In the genomic region with DNA sequence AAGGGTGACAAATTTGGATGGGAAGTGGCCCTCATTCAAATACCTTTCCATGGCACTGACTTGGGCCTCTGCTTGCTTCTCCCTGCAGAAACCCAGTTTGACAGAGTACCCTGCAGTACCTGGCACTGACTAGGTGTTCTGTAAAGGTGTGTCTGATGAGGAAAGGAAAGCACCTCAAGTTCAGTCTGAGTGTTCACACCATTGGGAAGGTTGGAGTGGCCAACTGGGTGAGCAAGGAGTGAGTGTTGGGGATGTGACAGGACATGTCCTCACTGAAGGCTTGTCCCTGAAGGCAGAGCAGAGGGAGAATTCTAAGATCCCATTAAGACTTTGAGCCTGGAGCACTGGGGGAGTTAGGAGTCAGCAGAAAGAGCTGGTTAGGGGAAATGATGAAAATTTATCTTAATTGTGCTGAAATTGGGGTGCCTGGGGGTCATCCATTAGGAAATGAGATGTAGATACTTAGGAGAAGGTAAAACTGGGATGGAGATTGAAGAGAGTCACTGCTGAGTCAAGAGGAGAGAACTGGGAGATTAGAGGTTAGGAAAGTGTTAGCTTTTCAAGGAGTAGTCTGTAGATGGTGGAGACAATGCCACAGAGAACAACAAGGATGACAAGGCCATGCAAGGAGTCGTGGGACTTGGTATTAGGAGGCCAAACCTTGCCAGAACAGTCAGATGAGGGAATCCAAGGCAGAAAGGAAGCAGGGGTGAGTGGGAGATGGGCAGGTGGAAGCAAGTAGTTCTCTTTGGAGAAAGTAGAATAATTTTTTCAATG, we compare ENCODE assay signal across 13 cellular contexts. TPM values are rescaled to one million over a fixed set of nuclear protein-coding genes. Genes with fewer than 3 reads are reported as not detected.
DNase-seq lines count a peak whose midpoint lies in the region; ATAC-seq and TF ChIP-seq lines count a peak whose summit lies in the region.
"Had no signal": no experiment of that assay in that cellular context is flagged by ENCODE, and none has a peak within 500 bp of the region (broad histone marks: within the 10 kb centered on the region; RNA-seq: fewer than 3 reads in every experiment).

No MANE protein-coding gene starts in this region.

- intact Hi-C loops in PC-9 (cut with micrococcal nuclease; ENCODE audit: unreplicated experiment): no loop called here

- POLR2A ChIA-PET in PC-9 (lab: Charles Lee; ENCODE audit: unreplicated experiment): interaction anchor here (0.7 kb wide), 3 partner anchors 60 to 86 kb away, joined by 3 to 16 read pairs (median 12); no protein-coding TSS in a partner anchor

- no peak overlapping the region for H3K4me3 Mint-ChIP-seq in activated CD8-positive, alpha-beta memory T cell treated with anti-CD3 and anti-CD28 coated beads, Interleukin-2, amount 10 ng/mL, durations not matched to agents 7 days and 5 days
- peak overlapping the region; percentile 26 for H3K4me3 Mint-ChIP-seq in stimulated activated memory B cell treated with anti-CD40 and anti-IgM and Interleukin-4, amounts not matched to agents 10 μg/mL and 1 μg/mL and 100 μg/mL, for 72 hours

- ATAC-seq in activated CD8-positive, alpha-beta memory T cell treated with anti-CD3 and anti-CD28 coated beads, Interleukin-2, amount 10 ng/mL, durations not matched to agents 7 days and 5 days: no peak
- no peak for ATAC-seq in stimulated activated memory B cell treated with anti-CD40 and anti-IgM and Interleukin-4, amounts not matched to agents 10 μg/mL and 1 μg/mL and 100 μg/mL, for 72 hours
- ATAC-seq: pancreas had no signal

- peak overlapping the region; percentile 80 for H3K27ac ChIP-seq in PC-9

- CTCF ChIA-PET in activated CD8-positive, alpha-beta memory T cell treated with anti-CD3 and anti-CD28 coated beads, Interleukin-2, amount 10 ng/mL, durations not matched to agents 7 days and 5 days (lab: Charles Lee): interaction anchor here (1.1 to 1.6 kb wide), 2 partner anchors 12 to 14 kb away, joined by 3 to 4 read pairs; no protein-coding TSS in a partner anchor
- CTCF ChIA-PET in PC-9 (lab: Charles Lee): no interaction called here

- BruUV-seq in PC-9 (replicated peaks; lab: Mats Ljungman, UMichigan): no TSS peak

- TF ChIP-seq CTCF in PC-9 (conservative IDR thresholded peaks at IDR 0.05): no peak
- no peak for TF ChIP-seq CTCF in epithelial cell of esophagus (IDR thresholded peaks at IDR 0.05; ENCODE audit: insufficient read depth, low read depth, low read length, missing control alignments)

- no peaks in the 10 kb centered on the region for H3K9me3 ChIP-seq in PC-9 (ENCODE audit: insufficient read depth, low read depth)
- H3K9me3 ChIP-seq: pancreas had no signal

- H3K27me3 Mint-ChIP-seq in activated CD8-positive, alpha-beta memory T cell treated with anti-CD3 and anti-CD28 coated beads, Interleukin-2, amount 10 ng/mL, durations not matched to agents 7 days and 5 days: no peaks in the 10 kb centered on the region
- H3K27me3 Mint-ChIP-seq in stimulated activated memory B cell treated with anti-CD40 and anti-IgM and Interleukin-4, amounts not matched to agents 10 μg/mL and 1 μg/mL and 100 μg/mL, for 72 hours: no peaks in the 10 kb centered on the region

- no peak overlapping the region for H2AFZ ChIP-seq in PC-9

- no peaks in the 10 kb centered on the region for H3K9me2 ChIP-seq in PC-9 (ENCODE audit: insufficient read depth)

- H3K4me3 ChIP-seq in PC-9: no peak overlapping the region
- H3K4me3 ChIP-seq in epithelial cell of esophagus (ENCODE audit: low read length): no peak overlapping the region
- H3K4me3 ChIP-seq: pancreas had no signal

- H3K4me1 ChIP-seq in PC-9 (replicated peaks; ENCODE audit: insufficient read depth): peaks cover 72% of the 10 kb centered on the region

- peaks cover 68% of the 10 kb centered on the region for H3K4me1 Mint-ChIP-seq in activated CD8-positive, alpha-beta memory T cell treated with anti-CD3 and anti-CD28 coated beads, Interleukin-2, amount 10 ng/mL, durations not matched to agents 7 days and 5 days
- H3K4me1 Mint-ChIP-seq in stimulated activated memory B cell treated with anti-CD40 and anti-IgM and Interleukin-4, amounts not matched to agents 10 μg/mL and 1 μg/mL and 100 μg/mL, for 72 hours: peaks cover 69% of the 10 kb centered on the region

- peaks cover 100% of the 10 kb centered on the region for H3K79me2 ChIP-seq in PC-9 (ENCODE audit: low read depth)

- peak overlapping the region; percentile 9; the same call in 1 of the 2 replicates for H3K4me2 ChIP-seq in PC-9

- H3K36me3 Mint-ChIP-seq in activated CD8-positive, alpha-beta memory T cell treated with anti-CD3 and anti-CD28 coated beads, Interleukin-2, amount 10 ng/mL, durations not matched to agents 7 days and 5 days: peaks cover 55% of the 10 kb centered on the region
- H3K36me3 Mint-ChIP-seq in stimulated activated memory B cell treated with anti-CD40 and anti-IgM and Interleukin-4, amounts not matched to agents 10 μg/mL and 1 μg/mL and 100 μg/mL, for 72 hours: peaks cover 58% of the 10 kb centered on the region

- no peak for DNase-seq in activated CD8-positive, alpha-beta memory T cell treated with anti-CD3 and anti-CD28 coated beads, Interleukin-2, amount 10 ng/mL, durations not matched to agents 7 days and 5 days
- DNase-seq in activated CD8-positive, alpha-beta memory T cell treated with anti-CD3 and anti-CD28 coated beads, Interleukin-2, amount 50 U/mL, for 48 hours: no peak
- DNase-seq in PC-9 (no peak), epithelial cell of esophagus (ENCODE audit: low read depth) (peak; percentile 97), NCI-H69 (lab: John Stamatoyannopoulos, UW) (no peak), activated gamma-delta T cell treated with Interleukin-2 at 50 U/mL for 16 hours (no peak), nucleus accumbens (lab: John Stamatoyannopoulos, UW) (no peak)
- DNase-seq: activated CD4-positive, CD25-positive, alpha-beta regulatory T cell; activated gamma-delta T cell; dermis blood vessel endothelial cell; NCI-H2171 treated with DMSO at 0.1 percent for 48 hours; pancreas had no signal

- H3K27ac Mint-ChIP-seq in activated CD8-positive, alpha-beta memory T cell treated with anti-CD3 and anti-CD28 coated beads, Interleukin-2, amount 10 ng/mL, durations not matched to agents 7 days and 5 days: peak overlapping the region; percentile 35
- H3K27ac Mint-ChIP-seq in stimulated activated memory B cell treated with anti-CD40 and anti-IgM and Interleukin-4, amounts not matched to agents 10 μg/mL and 1 μg/mL and 100 μg/mL, for 72 hours: peak overlapping the region; percentile 18

- H3K27me3 ChIP-seq in PC-9 (ENCODE audit: insufficient read depth, low read depth): no peaks in the 10 kb centered on the region
- H3K27me3 ChIP-seq: pancreas had no signal

- H3K9me3 Mint-ChIP-seq in activated CD8-positive, alpha-beta memory T cell treated with anti-CD3 and anti-CD28 coated beads, Interleukin-2, amount 10 ng/mL, durations not matched to agents 7 days and 5 days (ENCODE audit: low read depth): no peaks in the 10 kb centered on the region
- no peaks in the 10 kb centered on the region for H3K9me3 Mint-ChIP-seq in stimulated activated memory B cell treated with anti-CD40 and anti-IgM and Interleukin-4, amounts not matched to agents 10 μg/mL and 1 μg/mL and 100 μg/mL, for 72 hours

- peaks cover 58% of the 10 kb centered on the region for H3F3A ChIP-seq in PC-9 (ENCODE audit: insufficient read depth, low read depth)

- H3K36me3 ChIP-seq in PC-9 (ENCODE audit: low read depth): peaks cover 57% of the 10 kb centered on the region
- H3K36me3 ChIP-seq: pancreas had no signal

- peaks cover 12% of the 10 kb centered on the region; the same call in 1 of the 2 replicates for H4K20me1 ChIP-seq in PC-9 (ENCODE audit: insufficient read depth)

RNA-seq across cellular contexts. Expression of gene SREBF2, which starts 6.1 kb away (rescaled TPM):
- total RNA-seq in activated CD8-positive, alpha-beta memory T cell treated with anti-CD3 and anti-CD28 coated beads, Interleukin-2, amount 10 ng/mL, durations not matched to agents 7 days and 5 days: 100 to 1,000 TPM; 130 to 135 TPM
- 163 and 196 TPM in 2 replicates for total RNA-seq in PC-9 (2021)

RNA-seq across cellular contexts. Expression of gene CCDC134, which starts 38.6 kb away (rescaled TPM):
- 10 to 100 TPM; 25.3 to 27.9 TPM for total RNA-seq in activated CD8-positive, alpha-beta memory T cell treated with anti-CD3 and anti-CD28 coated beads, Interleukin-2, amount 10 ng/mL, durations not matched to agents 7 days and 5 days
- 29.0 and 33.3 TPM in 2 replicates for total RNA-seq in PC-9 (2021)
